Comparison of ENCODE assay signal across 16 cellular contexts in the genomic region with DNA sequence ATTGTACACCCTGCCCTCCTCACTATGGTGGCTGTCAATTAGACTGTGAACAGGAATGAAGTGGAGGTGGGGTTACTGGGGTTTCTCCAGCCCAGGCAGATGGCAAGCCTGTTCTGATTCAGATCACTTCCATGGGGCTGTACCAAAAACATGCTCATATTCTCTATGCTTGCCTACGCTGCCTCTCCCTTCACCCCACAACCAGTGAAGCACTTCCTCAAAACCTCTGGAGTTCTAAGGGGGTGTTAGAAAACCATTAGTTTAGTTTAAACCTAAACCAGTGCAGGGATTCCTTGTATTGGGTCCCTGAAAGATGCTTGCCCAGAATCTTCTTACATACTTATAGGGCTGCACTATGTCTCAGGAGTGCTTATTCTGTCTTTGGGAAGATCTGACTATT.
DNase-seq lines count a peak whose midpoint lies in the region; ATAC-seq, FAIRE-seq and TF ChIP-seq lines count a peak whose summit lies in the region.
"Had no signal": no experiment of that assay in that cellular context is flagged by ENCODE, and none has a peak within 500 bp of the region (broad histone marks: within the 10 kb centered on the region; RNA-seq: fewer than 3 reads in every experiment).

No MANE protein-coding gene starts in this region.

- no peaks in the 10 kb centered on the region for H3K27me3 Mint-ChIP-seq in T-helper 17 cell
- H3K27me3 Mint-ChIP-seq in stimulated activated memory B cell treated with anti-CD40 and anti-IgM and Interleukin-4, amounts not matched to agents 10 μg/mL and 1 μg/mL and 100 μg/mL, for 72 hours: no peaks in the 10 kb centered on the region
- H3K27me3 Mint-ChIP-seq: CD4-positive, CD25-positive, alpha-beta regulatory T cell had no signal

- ATAC-seq in T-helper 17 cell: no peak
- no peak for ATAC-seq in stimulated activated memory B cell treated with anti-CD40 and anti-IgM and Interleukin-4, amounts not matched to agents 10 μg/mL and 1 μg/mL and 100 μg/mL, for 72 hours
- no peak for ATAC-seq in GM21737 (IDR thresholded peaks at IDR 0.05; ENCODE audit: unreplicated experiment)
- ATAC-seq: A549, GM23338 had no signal

- no peak overlapping the region for H3K4me3 Mint-ChIP-seq in T-helper 17 cell
- H3K4me3 Mint-ChIP-seq in stimulated activated memory B cell treated with anti-CD40 and anti-IgM and Interleukin-4, amounts not matched to agents 10 μg/mL and 1 μg/mL and 100 μg/mL, for 72 hours: no peak overlapping the region
- H3K4me3 Mint-ChIP-seq: CD4-positive, CD25-positive, alpha-beta regulatory T cell; GM23338 had no signal

- peaks cover 13% of the 10 kb centered on the region for H3K36me3 Mint-ChIP-seq in T-helper 17 cell (ENCODE audit: low read depth)
- peaks cover 71% of the 10 kb centered on the region for H3K36me3 Mint-ChIP-seq in stimulated activated memory B cell treated with anti-CD40 and anti-IgM and Interleukin-4, amounts not matched to agents 10 μg/mL and 1 μg/mL and 100 μg/mL, for 72 hours

- no peaks in the 10 kb centered on the region for H3K9me3 Mint-ChIP-seq in stimulated activated memory B cell treated with anti-CD40 and anti-IgM and Interleukin-4, amounts not matched to agents 10 μg/mL and 1 μg/mL and 100 μg/mL, for 72 hours
- H3K9me3 Mint-ChIP-seq: GM23338 had no signal

- H3K27ac Mint-ChIP-seq in T-helper 17 cell: peak overlapping the region; percentile 67
- peak overlapping the region; percentile 36 for H3K27ac Mint-ChIP-seq in stimulated activated memory B cell treated with anti-CD40 and anti-IgM and Interleukin-4, amounts not matched to agents 10 μg/mL and 1 μg/mL and 100 μg/mL, for 72 hours
- H3K27ac Mint-ChIP-seq: GM23338 had no signal

- H3K4me1 Mint-ChIP-seq in T-helper 17 cell: peaks cover 11% of the 10 kb centered on the region
- peaks cover 12% of the 10 kb centered on the region for H3K4me1 Mint-ChIP-seq in stimulated activated memory B cell treated with anti-CD40 and anti-IgM and Interleukin-4, amounts not matched to agents 10 μg/mL and 1 μg/mL and 100 μg/mL, for 72 hours
- H3K4me1 Mint-ChIP-seq: GM23338 had no signal

- no peak for TF ChIP-seq POLR2A in GM12891 (IDR thresholded peaks at IDR 0.05; ENCODE audit: low read depth, low read length)

- FAIRE-seq in GM12891 (lab: Jason Lieb, UNC): no peak
- FAIRE-seq: A549, G401.6 had no signal

- DNase-seq in GM12891 (ENCODE audit: insufficient read length, low spot score) (no peak), T-helper 17 cell (no peak), hippocampal formation (lab: John Stamatoyannopoulos, UW) (peak; percentile 3 to 19), NCI-H2196 treated with DMSO at 0.1 percent for 48 hours (lab: John Stamatoyannopoulos, UW; ENCODE audit: unreplicated experiment) (no peak), NCI-H2171 (lab: John Stamatoyannopoulos, UW) (no peak)
- no peak for DNase-seq in activated CD8-positive, alpha-beta memory T cell treated with anti-CD3 and anti-CD28 coated beads, Interleukin-2, amount 50 U/mL, for 48 hours
- DNase-seq: CD4-positive, CD25-positive, alpha-beta regulatory T cell; DMS79; H7; IMR-90 had no signal

- no peaks in the 10 kb centered on the region for H3K9me3 ChIP-seq in T-helper 17 cell (ENCODE audit: control insufficient read depth, low read length, poor library complexity, severe bottlenecking)
- H3K9me3 ChIP-seq: A549, BLaER1 had no signal

TF ChIP-seq in GM12891, 5 proteins besides CTCF, POLR2A, EP300 and RAD21:
- TF ChIP-seq TAF1 (IDR thresholded peaks at IDR 0.05; ENCODE audit: low read depth, low read length) (no peak), PAX5 (IDR thresholded peaks at IDR 0.05; ENCODE audit: insufficient read depth, low read length, severe bottlenecking) (no peak), SPI1 (IDR thresholded peaks at IDR 0.05; ENCODE audit: low read depth, low read length) (peak; percentile 57)
TF ChIP-seq in GM12891: peak in this region for 1.

Comparison
In these comparisons a context has a peak if more than half of its experiments do, and no peak if none do; other contexts are left out.
1. DNase-seq: peak in hippocampal formation (2 of 2); none in GM12891 (single experiment), T-helper 17 cell (0 of 3), activated CD8-positive, alpha-beta memory T cell treated with anti-CD3 and anti-CD28 coated beads, Interleukin-2, amount 50 U/mL, for 48 hours (single experiment), NCI-H2196 treated with DMSO at 0.1 percent for 48 hours (single experiment) and NCI-H2171 (single experiment).